In the genomic region with DNA sequence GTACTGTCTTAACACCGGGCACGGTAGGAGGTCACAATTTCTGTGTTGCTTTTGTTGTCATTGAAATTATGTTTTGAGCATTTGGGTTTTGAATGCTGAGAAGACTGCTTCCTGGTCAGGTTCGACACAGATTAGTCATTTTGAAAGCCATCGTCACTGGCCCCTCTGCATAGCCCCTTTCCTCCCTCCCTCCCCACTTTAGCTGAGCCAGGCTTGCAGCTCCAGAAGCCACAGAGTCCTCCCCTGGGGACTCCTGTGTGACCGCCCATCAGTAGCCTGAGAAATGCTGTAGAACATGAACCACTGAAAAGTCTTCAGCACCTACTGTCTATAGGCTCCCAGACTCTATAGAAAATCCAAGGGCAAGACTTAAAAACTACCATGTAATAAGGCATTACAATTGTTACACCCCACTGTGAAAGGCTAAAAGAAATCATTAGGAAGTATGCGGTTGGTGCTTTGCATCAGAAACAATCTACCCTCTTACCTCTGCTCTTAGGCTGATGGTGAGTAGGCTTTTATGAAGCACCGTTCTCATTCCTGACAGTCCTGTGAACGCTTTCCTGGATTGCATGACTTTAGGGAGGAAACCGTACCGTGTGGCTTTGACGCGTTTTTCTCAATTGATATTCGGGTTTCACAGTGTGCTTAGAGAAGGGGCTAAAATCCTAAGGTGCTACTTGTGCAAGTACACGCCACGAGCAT, we compare ENCODE assay signal across 15 cellular contexts.
A peak's percentile ranks its signal among the peaks of the same experiment; 100 is the strongest.
DNase-seq lines count a peak whose midpoint lies in the region; ATAC-seq and TF ChIP-seq lines count a peak whose summit lies in the region.
"Had no signal": no experiment of that assay in that cellular context is flagged by ENCODE, and none has a peak within 500 bp of the region (broad histone marks: within the 10 kb centered on the region; RNA-seq: fewer than 3 reads in every experiment).

No MANE protein-coding gene starts in this region.

- no peak overlapping the region for H3K27ac Mint-ChIP-seq in stimulated activated effector memory CD8-positive, alpha-beta T cell treated with anti-CD3 and anti-CD28 coated beads, Interleukin-12 subunit alpha, Interleukin-12 subunit beta, amount 100 ng/mL, for 72 hours
- H3K27ac Mint-ChIP-seq: activated T-cell treated with anti-CD3 and anti-CD28 coated beads, Interleukin-2, amount 50 U/mL, for 24 hours; T-cell had no signal

- POLR2A ChIA-PET in HEK293 (lab: Yijun Ruan, JAX): no interaction called here

- TF ChIP-seq CTCF in HEK293 (tag by site-specific recombination; IDR thresholded peaks at IDR 0.05): no peak

- H3K4me1 ChIP-seq in HEK293 (ENCODE audit: control insufficient read depth, insufficient read depth, low read length) (no peaks in the 10 kb centered on the region), NT2/D1 (ENCODE audit: insufficient read depth, insufficient read length) (no peaks in the 10 kb centered on the region)

- H3K4me1 Mint-ChIP-seq in stimulated activated effector memory CD8-positive, alpha-beta T cell treated with anti-CD3 and anti-CD28 coated beads, Interleukin-12 subunit alpha, Interleukin-12 subunit beta, amount 100 ng/mL, for 72 hours: peaks cover 10% of the 10 kb centered on the region

- H3K9me3 ChIP-seq in HEK293 (ENCODE audit: control insufficient read depth, insufficient read depth, low read depth, low read length): no peaks in the 10 kb centered on the region
- H3K9me3 ChIP-seq in NT2/D1 (ENCODE audit: insufficient read depth, low read length): no peaks in the 10 kb centered on the region

- CTCF ChIA-PET in HEK293 (lab: Yijun Ruan, JAX): no interaction called here

- no peaks in the 10 kb centered on the region for H3K27me3 ChIP-seq in NT2/D1 (ENCODE audit: insufficient read depth, insufficient read length)
- H3K27me3 ChIP-seq: hepatocyte had no signal

- H3K4me3 Mint-ChIP-seq in stimulated activated effector memory CD8-positive, alpha-beta T cell treated with anti-CD3 and anti-CD28 coated beads, Interleukin-12 subunit alpha, Interleukin-12 subunit beta, amount 100 ng/mL, for 72 hours: no peak overlapping the region
- H3K4me3 Mint-ChIP-seq: activated T-cell treated with anti-CD3 and anti-CD28 coated beads, Interleukin-2, amount 50 U/mL, for 24 hours; T-cell had no signal

- ATAC-seq in GM18868 (IDR thresholded peaks at IDR 0.05; ENCODE audit: unreplicated experiment): peak; percentile 79
- peak; percentile 79 for ATAC-seq in stimulated activated effector memory CD8-positive, alpha-beta T cell treated with anti-CD3 and anti-CD28 coated beads, Interleukin-12 subunit alpha, Interleukin-12 subunit beta, amount 100 ng/mL, for 72 hours
- ATAC-seq: esophagus mucosa, Panc1, T-cell had no signal

- H3K9me3 Mint-ChIP-seq in stimulated activated effector memory CD8-positive, alpha-beta T cell treated with anti-CD3 and anti-CD28 coated beads, Interleukin-12 subunit alpha, Interleukin-12 subunit beta, amount 100 ng/mL, for 72 hours: no peaks in the 10 kb centered on the region
- H3K9me3 Mint-ChIP-seq: activated T-cell treated with anti-CD3 and anti-CD28 coated beads, Interleukin-2, amount 50 U/mL, for 24 hours; T-cell had no signal

- no peak overlapping the region for H3K4me3 ChIP-seq in HEK293 (ENCODE audit: low read depth, low read length)
- no peak overlapping the region for H3K4me3 ChIP-seq in NT2/D1 (ENCODE audit: insufficient read length, low read depth)
- H3K4me3 ChIP-seq: hepatocyte had no signal

- DNase-seq in NT2/D1 (ENCODE audit: low read depth, low spot score) (peak; percentile 30), NCI-H1694 (lab: John Stamatoyannopoulos, UW) (no peak), anterior cingulate cortex (lab: John Stamatoyannopoulos, UW) (no peak), SW 1271 (lab: John Stamatoyannopoulos, UW) (no peak)
- DNase-seq in stimulated activated effector memory CD8-positive, alpha-beta T cell treated with anti-CD3 and anti-CD28 coated beads, Interleukin-12 subunit alpha, Interleukin-12 subunit beta, amount 100 ng/mL, for 72 hours (ENCODE audit: low spot score in 2 of 2): peak in 1 of 2 donors; percentile 62
- DNase-seq: activated T-cell treated with anti-CD3 and anti-CD28 coated beads, Interleukin-2, amount 50 U/mL, for 24 hours; HCEC 1CT; NCI-H1092 treated with DMSO at 0.1 percent for 48 hours; NCI-H510A; T-cell had no signal

- H3K27ac ChIP-seq in HEK293 (ENCODE audit: extremely low read depth, low read depth, low read length): no peak overlapping the region
- H3K27ac ChIP-seq: hepatocyte had no signal

- H3K36me3 ChIP-seq in HEK293 (ENCODE audit: control insufficient read depth in 2 of 2, insufficient read depth in 1 of 2, low read length in 2 of 2): peaks cover 0 to 28% of the 10 kb centered on the region in 2 experiments; a peak in 2 of 3 replicates
- H3K36me3 ChIP-seq in NT2/D1 (ENCODE audit: insufficient read depth, insufficient read length, low read length): peaks cover 37% of the 10 kb centered on the region

- no peaks in the 10 kb centered on the region for H3K36me3 Mint-ChIP-seq in stimulated activated effector memory CD8-positive, alpha-beta T cell treated with anti-CD3 and anti-CD28 coated beads, Interleukin-12 subunit alpha, Interleukin-12 subunit beta, amount 100 ng/mL, for 72 hours
- H3K36me3 Mint-ChIP-seq: T-cell had no signal

- H3K9ac ChIP-seq in NT2/D1 (ENCODE audit: insufficient read length, low read depth): no peak overlapping the region

TF ChIP-seq in HEK293, 187 proteins besides CTCF, POLR2A, EP300 and RAD21:
- TF ChIP-seq ZNF223 (tag by site-specific recombination; IDR thresholded peaks at IDR 0.05) (no peak), ZNF23 (tag by site-specific recombination; IDR thresholded peaks at IDR 0.05; ENCODE audit: borderline replicate concordance) (no peak), OSR2 (tag by site-specific recombination; IDR thresholded peaks at IDR 0.05) (peak; percentile 27; the same call in 1 of the 2 replicates), ZBTB21 (tag by site-specific recombination; IDR thresholded peaks at IDR 0.05) (no peak), ZNF549 (tag by site-specific recombination; IDR thresholded peaks at IDR 0.05) (no peak)
- TF ChIP-seq, protein P1, sequence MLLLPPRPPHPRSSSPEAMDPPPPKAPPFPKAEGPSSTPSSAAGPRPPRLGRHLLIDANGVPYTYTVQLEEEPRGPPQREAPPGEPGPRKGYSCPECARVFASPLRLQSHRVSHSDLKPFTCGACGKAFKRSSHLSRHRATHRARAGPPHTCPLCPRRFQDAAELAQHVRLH (tag by site-specific recombination; IDR thresholded peaks at IDR 0.05): no peak
